ENCODE assay signal across 14 cellular contexts in the genomic region with DNA sequence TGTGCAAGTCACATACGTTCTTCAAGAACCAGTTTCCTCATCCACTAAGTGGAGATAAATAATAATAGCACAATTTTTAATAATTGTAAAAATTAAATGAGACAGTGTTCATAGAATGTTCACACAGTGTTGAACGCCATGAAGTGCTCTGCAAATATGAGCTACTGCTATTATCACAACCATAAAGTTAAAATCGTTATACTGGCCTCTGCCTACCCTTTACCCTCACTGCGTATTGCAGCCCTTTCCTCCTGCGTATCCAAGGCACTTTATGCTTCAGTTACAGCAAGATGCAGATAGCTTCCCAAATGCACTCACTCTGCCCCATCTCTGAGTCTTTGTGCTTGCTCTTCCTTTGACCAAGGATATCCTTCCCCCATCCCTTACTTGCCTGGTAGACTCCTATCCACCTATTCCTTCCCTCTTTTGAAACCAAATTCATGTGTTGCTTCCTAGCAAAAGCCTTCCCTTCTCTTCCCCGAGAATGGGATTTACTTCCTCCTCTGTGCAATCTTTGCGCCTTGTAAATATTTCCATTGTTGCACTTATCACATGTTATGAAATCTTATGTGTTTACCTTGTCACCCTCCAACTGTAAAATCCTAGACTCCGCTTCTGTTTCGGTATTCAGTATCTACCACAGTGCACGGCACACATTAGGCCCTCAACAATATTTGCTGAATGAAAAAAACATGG.
"Had no signal": no experiment of that assay in that cellular context is flagged by ENCODE, and none has a peak within 500 bp of the region (broad histone marks: within the 10 kb centered on the region; RNA-seq: fewer than 3 reads in every experiment).

No MANE protein-coding gene starts in this region.

- H3K9me3 ChIP-seq: heart left ventricle, upper lobe of left lung had no signal

- FAIRE-seq: frontal cortex, islet of Langerhans had no signal

- H3K36me3 ChIP-seq: cardiac muscle cell, heart left ventricle, upper lobe of left lung had no signal

- H3K27ac ChIP-seq: cardiac muscle cell, heart left ventricle had no signal

- H3K36me3 Mint-ChIP-seq: natural killer cell treated with Interleukin-12 subunit alpha and Interleukin-12 subunit beta and Interleukin-15 and Interleukin-18, amount 100 ng/mL, for 72 hours had no signal

- DNase-seq: activated CD4-positive, alpha-beta T cell treated with anti-CD3 and anti-CD28 coated beads for 48 hours; activated CD8-positive, alpha-beta memory T cell treated with anti-CD3 and anti-CD28 coated beads, Interleukin-2, amount 50 U/mL, for 48 hours; activated CD8-positive, alpha-beta T cell treated with anti-CD3 and anti-CD28 coated beads, Interleukin-2, amount 10 ng/mL, durations not matched to agents 7 days and 5 days; activated naive CD4-positive, alpha-beta T cell; heart left ventricle; nucleus accumbens; stimulated activated CD4-positive, alpha-beta T cell treated with anti-CD3 and anti-CD28 coated beads, Interleukin-2, amount 100 ng/mL, for 24 hours; stimulated activated naive CD4-positive, alpha-beta T cell; T-helper 1 cell; upper lobe of left lung had no signal

- ATAC-seq: activated CD8-positive, alpha-beta T cell treated with anti-CD3 and anti-CD28 coated beads, Interleukin-2, amount 10 ng/mL, durations not matched to agents 7 days and 5 days; heart left ventricle; natural killer cell treated with Interleukin-12 subunit alpha and Interleukin-12 subunit beta and Interleukin-15 and Interleukin-18, amount 100 ng/mL, for 72 hours had no signal

- H3K27ac Mint-ChIP-seq: activated CD8-positive, alpha-beta T cell treated with anti-CD3 and anti-CD28 coated beads, Interleukin-2, amount 10 ng/mL, durations not matched to agents 7 days and 5 days; natural killer cell treated with Interleukin-12 subunit alpha and Interleukin-12 subunit beta and Interleukin-15 and Interleukin-18, amount 100 ng/mL, for 72 hours had no signal

- H3K4me3 ChIP-seq: cardiac muscle cell, heart left ventricle, upper lobe of left lung had no signal

- H3K9me3 Mint-ChIP-seq: natural killer cell treated with Interleukin-12 subunit alpha and Interleukin-12 subunit beta and Interleukin-15 and Interleukin-18, amount 100 ng/mL, for 72 hours had no signal

- H3K27me3 ChIP-seq: cardiac muscle cell, heart left ventricle, upper lobe of left lung had no signal

- H3K4me3 Mint-ChIP-seq: activated CD8-positive, alpha-beta T cell treated with anti-CD3 and anti-CD28 coated beads, Interleukin-2, amount 10 ng/mL, durations not matched to agents 7 days and 5 days; natural killer cell treated with Interleukin-12 subunit alpha and Interleukin-12 subunit beta and Interleukin-15 and Interleukin-18, amount 100 ng/mL, for 72 hours had no signal
